Comparison of ENCODE assay signal across 15 cellular contexts in the genomic region with DNA sequence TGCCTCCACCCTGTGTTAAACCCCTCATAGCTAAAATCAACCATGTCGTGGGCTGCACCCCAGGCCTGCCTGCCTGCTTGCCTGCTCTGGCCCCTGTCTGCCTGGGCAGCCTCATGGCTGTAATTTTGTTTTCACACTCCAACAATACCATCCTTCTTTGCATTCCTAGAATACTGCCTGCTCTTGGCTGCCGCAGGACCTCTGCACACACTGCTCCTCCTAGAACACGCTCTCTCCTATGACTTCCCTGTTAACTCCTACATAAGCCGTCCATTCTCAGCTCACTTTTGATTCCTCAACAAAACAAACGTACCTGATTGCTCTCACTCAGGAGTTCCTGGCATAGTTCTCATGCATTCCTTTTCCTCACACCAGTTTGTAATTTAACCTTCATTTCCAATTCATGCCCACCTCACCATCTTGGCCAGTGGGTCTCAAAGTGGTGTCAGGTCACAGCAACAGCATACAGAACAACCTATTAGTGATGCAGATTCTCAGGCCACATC. TPM values are rescaled to one million over a fixed set of nuclear protein-coding genes. Genes with fewer than 3 reads are reported as not detected.
A peak's percentile ranks its signal among the peaks of the same experiment; 100 is the strongest.
DNase-seq lines count a peak whose midpoint lies in the region; ATAC-seq and TF ChIP-seq lines count a peak whose summit lies in the region.
"Had no signal": no experiment of that assay in that cellular context is flagged by ENCODE, and none has a peak within 500 bp of the region (broad histone marks: within the 10 kb centered on the region; RNA-seq: fewer than 3 reads in every experiment).

No MANE protein-coding gene starts in this region.

- H3K9ac ChIP-seq in BLaER1 treated with 17β-estradiol and CSF1 and Interleukin-3, amounts not matched to agents 10 nM and 100 nM = peak overlapping the region in 10 of 11 experiments; percentile 53 to 99 (median 96); a peak in 17 of 22 replicates
- no peak overlapping the region for H3K9ac ChIP-seq in GM23248

- peaks cover 47% of the 10 kb centered on the region for H3K79me2 ChIP-seq in GM23248 (ENCODE audit: insufficient read depth)

- WGBS in GM23248 (ENCODE audit: low coverage in 1 of 2, low lambda C conversion rate in 2 of 2, missing lambda C conversion rate in 2 of 2), 2 experiments = 89% methylated on average over 5 of the region's 5 CpGs

- no peak for ATAC-seq in activated CD8-positive, alpha-beta T cell treated with anti-CD3 and anti-CD28 coated beads, Interleukin-2, amount 10 ng/mL, durations not matched to agents 7 days and 5 days
- ATAC-seq in Right ventricle myocardium inferior = no peak
- ATAC-seq in activated CD4-positive, CD25-positive, alpha-beta regulatory T cell treated with anti-CD3 and anti-CD28 coated beads, Interleukin-2, amount 50 U/mL, for 24 hours = no peak
- ATAC-seq in GM18907 (IDR thresholded peaks at IDR 0.05; ENCODE audit: unreplicated experiment) = no peak
- ATAC-seq: right cardiac atrium had no signal

- DNase-seq in Caco-2 (no peak), kidney glomerular epithelial cell (lab: John Stamatoyannopoulos, UW) (peak; percentile 28), Right ventricle myocardium inferior (ENCODE audit: missing footprints) (no peak), GM23248 (no peak)
- DNase-seq in activated CD8-positive, alpha-beta T cell treated with anti-CD3 and anti-CD28 coated beads, Interleukin-2, amount 10 ng/mL, durations not matched to agents 7 days and 5 days = no peak
- DNase-seq: activated CD4-positive, alpha-beta T cell treated with anti-CD3 and anti-CD28 coated beads for 48 hours; activated naive CD4-positive, alpha-beta T cell; C1 segment of cervical spinal cord; central memory CD4-positive, alpha-beta T cell; NCI-H1417; NCI-H446; right cardiac atrium had no signal

- H4K20me1 ChIP-seq in BLaER1 treated with 17β-estradiol and CSF1 and Interleukin-3, amounts not matched to agents 10 nM and 100 nM = peaks cover 0 to 71% (median 43%) of the 10 kb centered on the region in 11 experiments; a peak in 14 of 22 replicates
- H4K20me1 ChIP-seq in GM23248 (ENCODE audit: insufficient read depth) = no peaks in the 10 kb centered on the region

- no peaks in the 10 kb centered on the region for H3K9me2 ChIP-seq in GM23248 (ENCODE audit: insufficient read depth)

- H3K27me3 Mint-ChIP-seq in Caco-2 (ENCODE audit: insufficient read depth, unreplicated experiment) = no peaks in the 10 kb centered on the region
- no peaks in the 10 kb centered on the region for H3K27me3 Mint-ChIP-seq in activated CD8-positive, alpha-beta T cell treated with anti-CD3 and anti-CD28 coated beads, Interleukin-2, amount 10 ng/mL, durations not matched to agents 7 days and 5 days (ENCODE audit: low read depth)

- intact Hi-C loops in Caco-2 (cut with micrococcal nuclease; ENCODE audit: unreplicated experiment) (loop anchor here (2.0 to 5.0 kb wide), 2 partner anchors 64 to 83 kb away; no protein-coding TSS in a partner anchor), Right ventricle myocardium inferior (cut with DNase I) (loop anchor here (5.0 kb wide), 1 partner anchor 74 kb away; no protein-coding TSS in a partner anchor)

- H3K9me3 ChIP-seq in BLaER1 treated with 17β-estradiol and CSF1 and Interleukin-3, amounts not matched to agents 10 nM and 100 nM (replicated peaks in 1 of 11) = peaks cover 0 to 11% (median 0%) of the 10 kb centered on the region in 11 experiments; a peak in 5 of 22 replicates
- H3K9me3 ChIP-seq in Caco-2 (no peaks in the 10 kb centered on the region), GM23248 (ENCODE audit: low read depth) (no peaks in the 10 kb centered on the region)

- H3K4me2 ChIP-seq in BLaER1 treated with 17β-estradiol and CSF1 and Interleukin-3, amounts not matched to agents 10 nM and 100 nM = peak overlapping the region; percentile 80 to 94 (median 88)
- no peak overlapping the region for H3K4me2 ChIP-seq in GM23248 (ENCODE audit: unreplicated experiment)

- no peak for TF ChIP-seq CTCF in Caco-2 (IDR thresholded peaks at IDR 0.05; ENCODE audit: insufficient read depth in 1 of 2, low read depth in 1 of 2, low read length in 1 of 2, severe bottlenecking in 1 of 2, unreplicated experiment in 1 of 2)

- H3K4me1 Mint-ChIP-seq in Caco-2 (ENCODE audit: low read depth, unreplicated experiment) = peaks cover 35% of the 10 kb centered on the region
- peaks cover 63% of the 10 kb centered on the region for H3K4me1 Mint-ChIP-seq in activated CD8-positive, alpha-beta T cell treated with anti-CD3 and anti-CD28 coated beads, Interleukin-2, amount 10 ng/mL, durations not matched to agents 7 days and 5 days (ENCODE audit: low read depth)

- H3K4me1 ChIP-seq in BLaER1 treated with 17β-estradiol and CSF1 and Interleukin-3, amounts not matched to agents 10 nM and 100 nM = peaks cover 64 to 78% (median 70%) of the 10 kb centered on the region in 10 experiments
- H3K4me1 ChIP-seq in Caco-2 = peaks cover 18% of the 10 kb centered on the region
- peaks cover 8% of the 10 kb centered on the region for H3K4me1 ChIP-seq in GM23248 (ENCODE audit: insufficient read depth)

- peaks cover 0 to 39% (median 19%) of the 10 kb centered on the region in 11 experiments; a peak in 12 of 22 replicates for H3K36me3 ChIP-seq in BLaER1 treated with 17β-estradiol and CSF1 and Interleukin-3, amounts not matched to agents 10 nM and 100 nM
- no peaks in the 10 kb centered on the region for H3K36me3 ChIP-seq in Caco-2 (ENCODE audit: control insufficient read depth, insufficient read depth, low read length)
- H3K36me3 ChIP-seq in GM23248 (ENCODE audit: low read depth) = no peaks in the 10 kb centered on the region

- peaks cover 21% of the 10 kb centered on the region for H3K36me3 Mint-ChIP-seq in Caco-2 (ENCODE audit: insufficient read depth, unreplicated experiment)
- H3K36me3 Mint-ChIP-seq in activated CD8-positive, alpha-beta T cell treated with anti-CD3 and anti-CD28 coated beads, Interleukin-2, amount 10 ng/mL, durations not matched to agents 7 days and 5 days (ENCODE audit: low read depth) = peaks cover 39% of the 10 kb centered on the region

- H3K9me3 Mint-ChIP-seq in Caco-2 (ENCODE audit: unreplicated experiment) = no peaks in the 10 kb centered on the region
- no peaks in the 10 kb centered on the region for H3K9me3 Mint-ChIP-seq in activated CD8-positive, alpha-beta T cell treated with anti-CD3 and anti-CD28 coated beads, Interleukin-2, amount 10 ng/mL, durations not matched to agents 7 days and 5 days (ENCODE audit: insufficient read depth)

- peak overlapping the region in 8 of 10 experiments; percentile 81 to 99 (median 98); a peak in 14 of 20 replicates for H3K4me3 ChIP-seq in BLaER1 treated with 17β-estradiol and CSF1 and Interleukin-3, amounts not matched to agents 10 nM and 100 nM
- H3K4me3 ChIP-seq in Caco-2 (ENCODE audit: low read depth, low read length) (no peak overlapping the region), GM23248 (no peak overlapping the region)

- peaks cover 9% of the 10 kb centered on the region; the same call in 1 of the 2 replicates for H3F3A ChIP-seq in GM23248 (ENCODE audit: insufficient read depth)

- no peak overlapping the region for H2AFZ ChIP-seq in GM23248

- in situ Hi-C loops in GM23248 (cut with MboI) = no loop called here

- CTCF ChIA-PET in Caco-2 (lab: Charles Lee) = no interaction called here
- CTCF ChIA-PET in activated CD8-positive, alpha-beta T cell treated with anti-CD3 and anti-CD28 coated beads, Interleukin-2, amount 10 ng/mL, durations not matched to agents 7 days and 5 days (lab: Charles Lee) = interaction anchor here (0.6 kb wide), 1 partner anchor 354 kb away, joined by 3 read pairs; no protein-coding TSS in a partner anchor

- no peaks in the 10 kb centered on the region for H3K27me3 ChIP-seq in BLaER1 treated with 17β-estradiol and CSF1 and Interleukin-3, amounts not matched to agents 10 nM and 100 nM
- no peaks in the 10 kb centered on the region for H3K27me3 ChIP-seq in Caco-2 (replicated peaks; ENCODE audit: control insufficient read depth, insufficient read depth, low read length)
- H3K27me3 ChIP-seq in GM23248 (replicated peaks; ENCODE audit: insufficient read depth) = no peaks in the 10 kb centered on the region

- peak overlapping the region; percentile 95 for H3K27ac Mint-ChIP-seq in Caco-2 (ENCODE audit: unreplicated experiment)
- peak overlapping the region; percentile 5 for H3K27ac Mint-ChIP-seq in activated CD8-positive, alpha-beta T cell treated with anti-CD3 and anti-CD28 coated beads, Interleukin-2, amount 10 ng/mL, durations not matched to agents 7 days and 5 days

- BruUV-seq in Caco-2 (replicated peaks; lab: Mats Ljungman, UMichigan) = no TSS peak

- POLR2A ChIA-PET in Caco-2 (lab: Charles Lee) = no interaction called here
- POLR2A ChIA-PET in activated CD8-positive, alpha-beta T cell treated with anti-CD3 and anti-CD28 coated beads, Interleukin-2, amount 10 ng/mL, durations not matched to agents 7 days and 5 days (lab: Charles Lee) = interaction anchor here (1.4 to 3.0 kb wide), 2 partner anchors 8 to 32 kb away, joined by 3 to 62 read pairs; no protein-coding TSS in a partner anchor

- peak overlapping the region in 10 of 11 experiments; percentile 84 to 98 (median 94); a peak in 20 of 22 replicates for H3K27ac ChIP-seq in BLaER1 treated with 17β-estradiol and CSF1 and Interleukin-3, amounts not matched to agents 10 nM and 100 nM
- H3K27ac ChIP-seq in GM23248 = no peak overlapping the region

- peak overlapping the region; percentile 81 for H3K4me3 Mint-ChIP-seq in Caco-2 (ENCODE audit: unreplicated experiment)
- H3K4me3 Mint-ChIP-seq in activated CD8-positive, alpha-beta T cell treated with anti-CD3 and anti-CD28 coated beads, Interleukin-2, amount 10 ng/mL, durations not matched to agents 7 days and 5 days = peak overlapping the region; percentile 75

RNA-seq across cellular contexts. Expression of gene UXS1, which starts 2.5 kb away (rescaled TPM):
- total RNA-seq in Caco-2 (2022) = 71.5 and 72.7 TPM in 2 replicates
- total RNA-seq in activated CD8-positive, alpha-beta T cell treated with anti-CD3 and anti-CD28 coated beads, Interleukin-2, amount 10 ng/mL, durations not matched to agents 7 days and 5 days = 100 to 1,000 TPM in 1 of 2 experiments, 10 to 100 TPM in 1; 95.3 to 100 TPM
- total RNA-seq in Right ventricle myocardium inferior = 27.4 TPM
- total RNA-seq in GM23248 (2014; rRNA removed; shearing (Covaris generic)) = 29.6 and 35.8 TPM in 2 replicates
- polyA plus RNA-seq in GM23248 (2016; fragmentation: Nextera tagmentation; extraction: Ambion mirVana) = 57.5 TPM in 2 replicates

Comparison
In these comparisons a context has a peak if more than half of its experiments do, and no peak if none do; other contexts are left out.
1. H3K4me3 ChIP-seq: peak in BLaER1 treated with 17β-estradiol and CSF1 and Interleukin-3, amounts not matched to agents 10 nM and 100 nM (8 of 10); none in Caco-2 (single experiment) and GM23248 (single experiment).